1 cellular context compared by ENCODE assay signal in genomic region chr1:8027748-8028631, GRCh38.
TF ChIP-seq lines count a peak whose summit lies in the region.

No MANE protein-coding gene starts in this region.

TF ChIP-seq in HEK293, 187 proteins besides CTCF, POLR2A, EP300 and RAD21 (continued from another document):
- TF ChIP-seq ZNF645 (tag by site-specific recombination; IDR thresholded peaks at IDR 0.05) (no peak), KLF9 (tag by site-specific recombination; IDR thresholded peaks at IDR 0.05; ENCODE audit: low read depth) (no peak; the same call in 1 of the 2 replicates), ZNF37A (tag by site-specific recombination; IDR thresholded peaks at IDR 0.05) (no peak), ZNF837 (tag by site-specific recombination; IDR thresholded peaks at IDR 0.05) (no peak), KLF8 (tag by site-specific recombination; IDR thresholded peaks at IDR 0.05) (peak; percentile 43; the same call in 1 of the 2 replicates), ZNF133 (tag by site-specific recombination; IDR thresholded peaks at IDR 0.05) (no peak), ZNF514 (tag by site-specific recombination; IDR thresholded peaks at IDR 0.05) (no peak), ZNF121 (tag by site-specific recombination; IDR thresholded peaks at IDR 0.05) (no peak), GFI1B (tag by site-specific recombination; IDR thresholded peaks at IDR 0.05) (0 out of 2 replicates have a peak, but pooled peaks have one; percentile 34), ZNF529 (tag by site-specific recombination; IDR thresholded peaks at IDR 0.05; ENCODE audit: insufficient replicate concordance) (no peak), ELK4 (IDR thresholded peaks at IDR 0.05; ENCODE audit: borderline replicate concordance, low read depth, low read length) (no peak), ZNF341 (tag by site-specific recombination; IDR thresholded peaks at IDR 0.05; ENCODE audit: low read depth) (no peak), ZNF221 (tag by site-specific recombination; IDR thresholded peaks at IDR 0.05; ENCODE audit: borderline replicate concordance) (no peak), BCL11B (tag by site-specific recombination; IDR thresholded peaks at IDR 0.05; ENCODE audit: low read depth) (no peak), ZNF214 (tag by site-specific recombination; IDR thresholded peaks at IDR 0.05; ENCODE audit: borderline replicate concordance) (no peak), FEZF1 (tag by site-specific recombination; IDR thresholded peaks at IDR 0.05) (peak; percentile 49), ZFP37 (tag by site-specific recombination; IDR thresholded peaks at IDR 0.05) (no peak), ZBTB7A (tag by site-specific recombination; IDR thresholded peaks at IDR 0.05; ENCODE audit: low read depth) (no peak)
- TF ChIP-seq, protein P1, sequence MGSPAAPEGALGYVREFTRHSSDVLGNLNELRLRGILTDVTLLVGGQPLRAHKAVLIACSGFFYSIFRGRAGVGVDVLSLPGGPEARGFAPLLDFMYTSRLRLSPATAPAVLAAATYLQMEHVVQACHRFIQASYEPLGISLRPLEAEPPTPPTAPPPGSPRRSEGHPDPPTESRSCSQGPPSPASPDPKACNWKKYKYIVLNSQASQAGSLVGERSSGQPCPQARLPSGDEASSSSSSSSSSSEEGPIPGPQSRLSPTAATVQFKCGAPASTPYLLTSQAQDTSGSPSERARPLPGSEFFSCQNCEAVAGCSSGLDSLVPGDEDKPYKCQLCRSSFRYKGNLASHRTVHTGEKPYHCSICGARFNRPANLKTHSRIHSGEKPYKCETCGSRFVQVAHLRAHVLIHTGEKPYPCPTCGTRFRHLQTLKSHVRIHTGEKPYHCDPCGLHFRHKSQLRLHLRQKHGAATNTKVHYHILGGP (tag by site-specific recombination; IDR thresholded peaks at IDR 0.05), result no peak
